ENCODE assay signal across 9 cellular contexts in genomic region chr16:813204-813915, GRCh38. TPM values are rescaled to one million over a fixed set of nuclear protein-coding genes. Genes with fewer than 3 reads are reported as not detected.
DNase-seq lines count a peak whose midpoint lies in the region; ATAC-seq and TF ChIP-seq lines count a peak whose summit lies in the region.
"Had no signal": no experiment of that assay in that cellular context is flagged by ENCODE, and none has a peak within 500 bp of the region (broad histone marks: within the 10 kb centered on the region; RNA-seq: fewer than 3 reads in every experiment).

No MANE protein-coding gene starts in this region.

- H3K27ac ChIP-seq in HL-60 (replicated peaks) = no peak overlapping the region

- peaks cover 3% of the 10 kb centered on the region for H3K4me1 Mint-ChIP-seq in mesothelial cell of epicardium

- peak overlapping the region; percentile 6 for H3K4me3 Mint-ChIP-seq in mesothelial cell of epicardium

- DNase-seq in AG08395 (ENCODE audit: low spot score) (peak; percentile 74), HL-60 (ENCODE audit: low read depth in 1 of 2, low spot score in 1 of 2) (peak in 1 of 2 experiments; percentile 19), mesothelial cell of epicardium (ENCODE audit: low spot score in 2 of 2, unreplicated experiment in 2 of 2) (peak in 1 of 2 experiments; percentile 76), superior temporal gyrus (ENCODE audit: extremely low spot score) (peak; percentile 73), NCI-H2029 (lab: John Stamatoyannopoulos, UW) (no peak)
- DNase-seq in activated CD4-positive, alpha-beta T cell treated with anti-CD3 and anti-CD28 coated beads, Interleukin-2, amount 50 U/mL, for 1 hour = peak; percentile 52
- DNase-seq in effector CD8-positive, alpha-beta T cell (lab: John Stamatoyannopoulos, UW) = peak; percentile 17

- peak; percentile 17 for TF ChIP-seq CTCF in HL-60 (IDR thresholded peaks at IDR 0.05; ENCODE audit: insufficient read depth, low read length)
- TF ChIP-seq CTCF in mesothelial cell of epicardium (IDR thresholded peaks at IDR 0.05; ENCODE audit: unreplicated experiment) = peak; percentile 63

- no peak overlapping the region for H3K4me3 ChIP-seq in HL-60 (replicated peaks; ENCODE audit: insufficient read depth, low read length)

- H3K27me3 Mint-ChIP-seq in mesothelial cell of epicardium (ENCODE audit: low read depth) = peaks cover 52% of the 10 kb centered on the region

- no peak overlapping the region for H3K27ac Mint-ChIP-seq in mesothelial cell of epicardium

- H3K36me3 Mint-ChIP-seq in mesothelial cell of epicardium = peaks cover 3% of the 10 kb centered on the region

- H3K27me3 ChIP-seq in HL-60 (ENCODE audit: insufficient read depth, poor library complexity, severe bottlenecking) = peaks cover 11% of the 10 kb centered on the region

- no peaks in the 10 kb centered on the region for H3K9me3 Mint-ChIP-seq in mesothelial cell of epicardium

- ATAC-seq in HG03521 (IDR thresholded peaks at IDR 0.05; ENCODE audit: unreplicated experiment) = no peak

RNA-seq across cellular contexts. Expression of gene GNG13, which starts 12.8 kb away (rescaled TPM):
- total RNA-seq in mesothelial cell of epicardium = not detected in 3 replicates
- total RNA-seq: lung microvascular endothelial cell had no signal

RNA-seq across cellular contexts. Expression of gene CHTF18, which starts 24.9 kb away (rescaled TPM):
- total RNA-seq in mesothelial cell of epicardium = 85.6 to 89.2 TPM (median 87.5 TPM) in 3 replicates

RNA-seq across cellular contexts. Expression of gene RPUSD1, which starts 25.2 kb away (rescaled TPM):
- total RNA-seq in mesothelial cell of epicardium = 21.5 to 23.0 TPM (median 21.9 TPM) in 3 replicates

RNA-seq across cellular contexts. Expression of gene MSLN, which starts 52.8 kb away (rescaled TPM):
- total RNA-seq in mesothelial cell of epicardium = 5.0 to 5.8 TPM (median 5.7 TPM) in 3 replicates
